In genomic region chr13:28532226-28533048, GRCh38 we compare ENCODE assay signal across 9 cellular contexts. TPM values are rescaled to one million over a fixed set of nuclear protein-coding genes. Genes with fewer than 3 reads are reported as not detected.
A peak's percentile ranks its signal among the peaks of the same experiment; 100 is the strongest.
DNase-seq lines count a peak whose midpoint lies in the region; ATAC-seq, FAIRE-seq and TF ChIP-seq lines count a peak whose summit lies in the region.
"Had no signal": no experiment of that assay in that cellular context is flagged by ENCODE, and none has a peak within 500 bp of the region (broad histone marks: within the 10 kb centered on the region; RNA-seq: fewer than 3 reads in every experiment).

No MANE protein-coding gene starts in this region.

- no peak for TF ChIP-seq RAD21 in H1 (IDR thresholded peaks at IDR 0.05 in 1 of 2, conservative IDR thresholded peaks at IDR 0.05 in 1 of 2; ENCODE audit: low read depth in 2 of 2, low read length in 2 of 2)

- H3K79me1 ChIP-seq in H1 (ENCODE audit: low read depth, low read length) = no peaks in the 10 kb centered on the region

- H3K9me3 Mint-ChIP-seq in CD8-positive, alpha-beta T cell = no peaks in the 10 kb centered on the region

- no peak overlapping the region for H2BK20ac ChIP-seq in H1 (ENCODE audit: low read length)

- H3K4me3 Mint-ChIP-seq in CD8-positive, alpha-beta T cell = peak overlapping the region; percentile 60

- peaks cover 15% of the 10 kb centered on the region for H3K23me2 ChIP-seq in H1 (ENCODE audit: low read depth, low read length)

- CTCF ChIA-PET in CD8-positive, alpha-beta T cell (lab: Charles Lee) = no interaction called here
- CTCF ChIA-PET in H1 (lab: Charles Lee; ENCODE audit: partially characterized antibody) = interaction anchor here (1.1 kb wide), 1 partner anchor 11 kb away, joined by 3 read pairs; no protein-coding TSS in a partner anchor

- H4K5ac ChIP-seq in H1 (ENCODE audit: insufficient read length, low read depth, low read length) = no peak overlapping the region

- no peak for ATAC-seq in CD8-positive, alpha-beta T cell
- peak; percentile 39 for ATAC-seq in mucosa of descending colon

- H3K27me3 Mint-ChIP-seq in CD8-positive, alpha-beta T cell (ENCODE audit: low read depth) = peaks cover 39% of the 10 kb centered on the region

- H4K8ac ChIP-seq in H1 (ENCODE audit: extremely low read depth, insufficient read depth, low read length) = peak overlapping the region; percentile 43

- peaks cover 0 to 3% of the 10 kb centered on the region in 2 experiments for H4K20me1 ChIP-seq in H1 (replicated peaks in 1 of 2; ENCODE audit: control insufficient read depth in 1 of 2, insufficient read depth in 2 of 2, low read length in 2 of 2)

- peak overlapping the region; percentile 36 for H3K56ac ChIP-seq in H1 (replicated peaks; ENCODE audit: insufficient read length, low read depth, low read length)

- H3K4me1 ChIP-seq in CD8-positive, alpha-beta T cell (ENCODE audit: insufficient read depth, low read length) = peaks cover 11% of the 10 kb centered on the region
- H3K4me1 ChIP-seq in HUES6 (ENCODE audit: control insufficient read depth, insufficient read depth, low read length) (peaks cover 20% of the 10 kb centered on the region), H1 (replicated peaks in 1 of 4; ENCODE audit: control insufficient read depth in 3 of 4, insufficient read depth in 4 of 4, low read length in 3 of 4) (peaks cover 8 to 18% (median 15%) of the 10 kb centered on the region in 4 experiments), mucosa of descending colon (ENCODE audit: low read depth) (peaks cover 17% of the 10 kb centered on the region)

- H2BK120ac ChIP-seq in H1 (replicated peaks; ENCODE audit: low read depth, low read length) = no peak overlapping the region

- H3K36me3 ChIP-seq in CD8-positive, alpha-beta T cell (ENCODE audit: insufficient read depth, low read length) = no peaks in the 10 kb centered on the region
- no peaks in the 10 kb centered on the region for H3K36me3 ChIP-seq in HUES6 (ENCODE audit: control insufficient read depth, insufficient read depth, low read length)
- H3K36me3 ChIP-seq in H1 (ENCODE audit: control insufficient read depth in 2 of 4, insufficient read depth in 4 of 4, low read length in 3 of 4) = no peaks in the 10 kb centered on the region
- H3K36me3 ChIP-seq in mucosa of descending colon (ENCODE audit: low read depth) = no peaks in the 10 kb centered on the region
- H3K36me3 ChIP-seq in WERI-Rb-1 = no peaks in the 10 kb centered on the region

- no peak overlapping the region for H3K4ac ChIP-seq in H1 (replicated peaks; ENCODE audit: insufficient read length, low read depth, low read length)

- intact Hi-C loops in CD8-positive, alpha-beta T cell (cut with DNase I, micrococcal nuclease) = no loop called here
- intact Hi-C loops in mucosa of descending colon (cut with DNase I, micrococcal nuclease) = no loop called here

- peak overlapping the region; percentile 89 to 100 for H3K4me2 ChIP-seq in H1 (ENCODE audit: insufficient read depth in 1 of 2, low read depth in 2 of 2, low read length in 2 of 2)

- H2BK15ac ChIP-seq in H1 (ENCODE audit: low read length) = no peak overlapping the region

- H3K79me2 ChIP-seq in H1 (ENCODE audit: control insufficient read depth in 1 of 2, insufficient read depth in 2 of 2, low read length in 2 of 2) = no peaks in the 10 kb centered on the region; a peak in 1 of 4 replicates

- peak overlapping the region; percentile 82; the same call in 1 of the 2 replicates for H2BK12ac ChIP-seq in H1 (ENCODE audit: low read depth, low read length)

- H3K4me1 Mint-ChIP-seq in CD8-positive, alpha-beta T cell (ENCODE audit: low read depth) = peaks cover 3% of the 10 kb centered on the region

- peaks cover 5% of the 10 kb centered on the region for H3K27me3 ChIP-seq in CD8-positive, alpha-beta T cell (ENCODE audit: insufficient read depth, low read length)
- peaks cover 41% of the 10 kb centered on the region for H3K27me3 ChIP-seq in HUES6 (ENCODE audit: control insufficient read depth, insufficient read depth, low read length)
- peaks cover 0 to 10% (median 8%) of the 10 kb centered on the region in 4 experiments; a peak in 5 of 7 replicates for H3K27me3 ChIP-seq in H1 (replicated peaks in 1 of 4; ENCODE audit: control insufficient read depth in 3 of 4, extremely low read depth in 1 of 4, insufficient read depth in 3 of 4, low read length in 3 of 4)
- H3K27me3 ChIP-seq in WERI-Rb-1 (ENCODE audit: insufficient read depth, low read depth, severe bottlenecking) = no peaks in the 10 kb centered on the region

- no peak for FAIRE-seq in H1 (lab: Jason Lieb, UNC)
- FAIRE-seq: endometrium had no signal

- H3K36me3 Mint-ChIP-seq in CD8-positive, alpha-beta T cell = no peaks in the 10 kb centered on the region

- no peak for TF ChIP-seq POLR2A in H1 (IDR thresholded peaks at IDR 0.05; ENCODE audit: control extremely low read depth in 1 of 2, low read depth in 2 of 2, low read length in 2 of 2)

- WGBS in H1 (ENCODE audit: extremely low coverage in 1 of 2, insufficient coverage in 1 of 2, insufficient read length in 1 of 2, insufficient replicate concordance in 2 of 2, low coverage in 1 of 2, low lambda C conversion rate in 2 of 2, missing lambda C conversion rate in 1 of 2), 2 experiments = 1% methylated on average over 49 of the region's 105 CpGs; no CpG with 5 or more reads in 1 of the 2 experiments

- no peak for DNase-seq in CD8-positive, alpha-beta T cell
- peak in 1 of 2 experiments; percentile 71 for DNase-seq in H1 (ENCODE audit: low read depth in 1 of 2, low spot score in 2 of 2)
- peak in 2 of 3 donors; percentile 45 to 53 for DNase-seq in mucosa of descending colon
- no peak for DNase-seq in ACHN
- no peak for DNase-seq in WERI-Rb-1
- no peak for DNase-seq in effector CD4-positive, alpha-beta T cell
- no peak for DNase-seq in stimulated activated CD8-positive, alpha-beta memory T cell treated with anti-CD3 and anti-CD28 coated beads, Interleukin-4, amount 100 ng/mL, for 48 hours

- TF ChIP-seq EP300 in H1 (IDR thresholded peaks at IDR 0.05; ENCODE audit: borderline replicate concordance in 1 of 2, low read depth in 2 of 2, low read length in 2 of 2) = no peak

- POLR2A ChIA-PET in CD8-positive, alpha-beta T cell (lab: Charles Lee) = no interaction called here
- POLR2A ChIA-PET in H1 (lab: Charles Lee; ENCODE audit: partially characterized antibody) = interaction anchor here (0.6 to 1.6 kb wide), 3 partner anchors 38 to 126 kb away, joined by 3 to 6 read pairs (median 5); no protein-coding TSS in a partner anchor

- TF ChIP-seq CTCF in CD8-positive, alpha-beta T cell (IDR thresholded peaks at IDR 0.05) = no peak
- no peak for TF ChIP-seq CTCF in H1 (IDR thresholded peaks at IDR 0.05; ENCODE audit: control extremely low read depth in 1 of 3, insufficient read depth in 1 of 3, low read depth in 1 of 3, low read length in 3 of 3)
- TF ChIP-seq CTCF in mucosa of descending colon (IDR thresholded peaks at IDR 0.05) = no peak
- TF ChIP-seq CTCF in WERI-Rb-1 (IDR thresholded peaks at IDR 0.05; ENCODE audit: low read depth, low read length) = no peak

- H3K14ac ChIP-seq in H1 (ENCODE audit: insufficient read length) = no peak overlapping the region

- H2AFZ ChIP-seq in H1 (ENCODE audit: low read length) = peak overlapping the region; percentile 87; the same call in 1 of the 2 replicates

- H3K27ac Mint-ChIP-seq in CD8-positive, alpha-beta T cell = no peak overlapping the region

- peak overlapping the region; percentile 86 for H4K91ac ChIP-seq in H1 (replicated peaks; ENCODE audit: insufficient read length, low read length)

- H2AK5ac ChIP-seq in H1 (ENCODE audit: low read depth, low read length) = no peak overlapping the region

- H3K9ac ChIP-seq in HUES6 (ENCODE audit: low read length) (peak overlapping the region; percentile 42), H1 (replicated peaks in 1 of 4; ENCODE audit: extremely low read depth in 1 of 4, low read depth in 3 of 4, low read length in 3 of 4) (peak overlapping the region in 3 of 4 experiments; percentile 4 to 43 (median 39); a peak in 4 of 7 replicates)

- no peak overlapping the region for H3K27ac ChIP-seq in CD8-positive, alpha-beta T cell (ENCODE audit: low read depth, low read length)
- H3K27ac ChIP-seq in HUES6 (ENCODE audit: low read depth, low read length) (no peak overlapping the region), H1 (ENCODE audit: low read depth, low read length) (no peak overlapping the region), WERI-Rb-1 (no peak overlapping the region)

- in situ Hi-C loops in ACHN (cut with HindIII; ENCODE audit: low pct_ligation_motif_present, low pct_unique_long_range_greater_than_20kb, low sequenced_read_pairs) = no loop called here

- H3K4me3 ChIP-seq in CD8-positive, alpha-beta T cell (ENCODE audit: low read depth, low read length) = no peak overlapping the region
- H3K4me3 ChIP-seq in HUES6 (ENCODE audit: low read depth, low read length) = peak overlapping the region; percentile 64
- peak overlapping the region; percentile 58 to 85 (median 72) for H3K4me3 ChIP-seq in H1 (ENCODE audit: extremely low read depth in 1 of 4, insufficient read depth in 2 of 4, low read depth in 3 of 4, low read length in 4 of 4)
- H3K4me3 ChIP-seq in mucosa of descending colon = no peak overlapping the region
- no peak overlapping the region for H3K4me3 ChIP-seq in WERI-Rb-1 (ENCODE audit: low read depth, low read length)

- H3K18ac ChIP-seq in H1 (ENCODE audit: extremely low read depth, low read length) = peak overlapping the region; percentile 10; the same call in 1 of the 2 replicates

- H3K9me3 ChIP-seq in CD8-positive, alpha-beta T cell (ENCODE audit: low read length) = no peaks in the 10 kb centered on the region
- H3K9me3 ChIP-seq in HUES6 (ENCODE audit: control insufficient read depth, insufficient read depth, low read depth, low read length) (peaks cover 16% of the 10 kb centered on the region), H1 (ENCODE audit: insufficient read depth in 2 of 2, low read depth in 1 of 2, low read length in 1 of 2) (peaks cover 5 to 6% of the 10 kb centered on the region in 2 experiments; a peak in 3 of 4 replicates), mucosa of descending colon (no peaks in the 10 kb centered on the region), WERI-Rb-1 (ENCODE audit: severe bottlenecking) (no peaks in the 10 kb centered on the region)

- H3K23ac ChIP-seq in H1 (ENCODE audit: insufficient read length) = no peak overlapping the region

- H2BK5ac ChIP-seq in H1 (ENCODE audit: low read depth, low read length) = no peak overlapping the region

TF ChIP-seq in H1, 55 proteins besides CTCF, POLR2A, EP300 and RAD21 (continues in another document):
- no peak for TF ChIP-seq POLR2AphosphoS5 (IDR thresholded peaks at IDR 0.05; ENCODE audit: low read depth, low read length)

RNA-seq across cellular contexts. Expression of gene FLT1, which starts 37.5 kb away (rescaled TPM):
- total RNA-seq in CD8-positive, alpha-beta T cell = 1 to 10 TPM; 1.4 to 1.5 TPM
- 82.1 and 90.2 TPM in 2 replicates for total RNA-seq in H1 (2021; fragmentation: NEBNext Ultra II Directional; extraction: Animal tissue kit (Norgen Biotek cat#: 25700))
- 19.7 and 25.3 TPM in 2 replicates for polyA plus RNA-seq in H1 (2011; rRNA removed)
- polyA plus RNA-seq in H1 (2011; cell fraction: cytosol; rRNA removed) = 23.1 TPM
- polyA plus RNA-seq in H1 (2011; cell fraction: nucleus; rRNA removed) = 64.4 TPM
- 31.7 to 56.7 TPM (median 41.7 TPM) in 4 replicates for polyA plus RNA-seq in H1 (2012, experiment 1 of 2)
- polyA plus RNA-seq in H1 (2012, experiment 2 of 2) = 3.4 TPM
- 79.6 TPM for polyA plus RNA-seq in H1 (2013, experiment 1 of 2)
- 76.6 TPM for polyA plus RNA-seq in H1 (2013, experiment 2 of 2)
- polyA minus RNA-seq in H1 (2011; rRNA and poly(A)+ RNA removed) = 73.4 and 80.6 TPM in 2 replicates
- polyA minus RNA-seq in H1 (2011; cell fraction: cytosol; rRNA and poly(A)+ RNA removed) = 41.2 TPM
- polyA minus RNA-seq in H1 (2011; cell fraction: nucleus; rRNA and poly(A)+ RNA removed) = 70.9 TPM
- total RNA-seq in mucosa of descending colon = 1 to 10 TPM; 3.8 to 9.2 (median 4.0) TPM

Comparison
In these comparisons a context has a peak if more than half of its experiments do, and no peak if none do; other contexts are left out.
1. DNase-seq: peak in mucosa of descending colon (2 of 3); none in CD8-positive, alpha-beta T cell (0 of 7), ACHN (single experiment), WERI-Rb-1 (single experiment), effector CD4-positive, alpha-beta T cell (single experiment) and stimulated activated CD8-positive, alpha-beta memory T cell treated with anti-CD3 and anti-CD28 coated beads, Interleukin-4, amount 100 ng/mL, for 48 hours (single experiment).
2. H3K4me3 ChIP-seq: peak in HUES6 (single experiment) and H1 (4 of 4); none in CD8-positive, alpha-beta T cell (single experiment), mucosa of descending colon (single experiment) and WERI-Rb-1 (single experiment).